ENCODE assay signal across 18 cellular contexts in the genomic region with DNA sequence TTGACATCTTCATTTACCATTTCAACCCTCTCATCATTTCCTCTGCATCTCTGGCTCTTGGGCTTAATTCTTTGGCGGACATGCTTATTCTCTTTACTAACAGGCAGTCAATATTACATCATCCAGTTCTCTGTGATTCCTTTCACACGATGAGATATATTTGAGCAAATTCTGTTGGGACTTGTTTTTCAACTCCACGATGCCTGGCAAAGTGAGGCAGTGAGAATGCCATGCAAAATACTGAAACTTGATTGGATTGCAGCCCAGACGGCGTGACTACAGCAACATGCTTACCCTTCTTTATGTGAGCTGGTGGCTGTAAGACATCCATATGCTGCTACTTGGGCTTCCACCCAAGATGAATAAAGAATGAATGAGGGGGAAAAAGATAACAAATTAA.
DNase-seq lines count a peak whose midpoint lies in the region; ATAC-seq and TF ChIP-seq lines count a peak whose summit lies in the region.
"Had no signal": no experiment of that assay in that cellular context is flagged by ENCODE, and none has a peak within 500 bp of the region (broad histone marks: within the 10 kb centered on the region; RNA-seq: fewer than 3 reads in every experiment).

No MANE protein-coding gene starts in this region.

- no peaks in the 10 kb centered on the region for H3K27me3 ChIP-seq in sigmoid colon
- H3K27me3 ChIP-seq: esophagus muscularis mucosa had no signal

- H3K4me3 ChIP-seq in sigmoid colon = no peak overlapping the region
- H3K4me3 ChIP-seq: esophagus muscularis mucosa, heart right ventricle had no signal

- no peaks in the 10 kb centered on the region for H3K9me3 ChIP-seq in sigmoid colon
- H3K9me3 ChIP-seq: esophagus muscularis mucosa, heart right ventricle had no signal

- H3K4me1 ChIP-seq in sigmoid colon = peaks cover 0 to 25% (median 16%) of the 10 kb centered on the region in 4 donors

- intact Hi-C loops in sciatic nerve (cut with DNase I) = no loop called here
- intact Hi-C loops in sigmoid colon (cut with DNase I) = no loop called here

- no peak for TF ChIP-seq EP300 in sigmoid colon (IDR thresholded peaks at IDR 0.05)

- no peak for TF ChIP-seq POLR2A in sigmoid colon (IDR thresholded peaks at IDR 0.05)

- whole genome bisulfite sequencing in sigmoid colon, 2 donors = 79 to 80% methylated on average over 5 of the region's 5 CpGs

- DNase-seq in DMS 273 treated with DMSO at 0.1 percent for 48 hours (lab: John Stamatoyannopoulos, UW) = peak; percentile 50
- DNase-seq in NCI-H2171 (lab: John Stamatoyannopoulos, UW) = peak; percentile 60
- DNase-seq in occipital lobe (lab: John Stamatoyannopoulos, UW) = peak; percentile 35
- DNase-seq in sciatic nerve (ENCODE audit: low spot score) = no peak
- DNase-seq in sigmoid colon = no peak
- DNase-seq in GM20000 (ENCODE audit: low spot score) = no peak
- DNase-seq: activated CD4-positive, alpha-beta T cell treated with anti-CD3 and anti-CD28 coated beads, Interleukin-2, amount 50 U/mL, for 1 hour; activated naive CD4-positive, alpha-beta T cell treated with anti-CD3 and anti-CD28 coated beads, Interleukin-2, amount 10 ng/mL, durations not matched to agents 7 days and 5 days; CD8-positive, alpha-beta memory T cell; heart right ventricle; mesendoderm; NCI-H187; NK-92 treated with Interleukin-12 subunit alpha and Interleukin-12 subunit beta, amount 100 ng/mL, for 24 hours; stimulated activated naive CD8-positive, alpha-beta T cell treated with anti-CD3 and anti-CD28 coated beads, Interleukin-15, amount 100 ng/mL, for 72 hours had no signal

- no peaks in the 10 kb centered on the region for H3K36me3 ChIP-seq in sigmoid colon
- H3K36me3 ChIP-seq: esophagus muscularis mucosa, heart right ventricle had no signal

- H3K27ac ChIP-seq in cingulate gyrus (ENCODE audit: low read depth, low read length) (peak overlapping the region; percentile 31), sigmoid colon (no peak overlapping the region)
- H3K27ac ChIP-seq: esophagus muscularis mucosa, heart right ventricle had no signal

- TF ChIP-seq CTCF in sigmoid colon (IDR thresholded peaks at IDR 0.05) = no peak
- no peak for TF ChIP-seq CTCF in GM20000 (IDR thresholded peaks at IDR 0.05; ENCODE audit: extremely low read depth, missing control alignments)

- ATAC-seq in sciatic nerve (no peak), GM21390 (IDR thresholded peaks at IDR 0.05; ENCODE audit: unreplicated experiment) (no peak)
- ATAC-seq: heart right ventricle; natural killer cell treated with Interleukin-12 subunit alpha and Interleukin-12 subunit beta and Interleukin-15 and Interleukin-18, amount 100 ng/mL, for 72 hours; stimulated activated naive CD8-positive, alpha-beta T cell treated with anti-CD3 and anti-CD28 coated beads, Interleukin-15, amount 100 ng/mL, for 72 hours had no signal

Comparison
In these comparisons a context has a peak if more than half of its experiments do, and no peak if none do; other contexts are left out.
1. DNase-seq: peak in DMS 273 treated with DMSO at 0.1 percent for 48 hours (single experiment), NCI-H2171 (single experiment) and occipital lobe (single experiment); none in sciatic nerve (single experiment), sigmoid colon (single experiment) and GM20000 (single experiment).